ENCODE assay signal across 22 cellular contexts in genomic region chr4:35125995-35126712, GRCh38.
DNase-seq lines count a peak whose midpoint lies in the region; ATAC-seq and TF ChIP-seq lines count a peak whose summit lies in the region.
"Had no signal": no experiment of that assay in that cellular context is flagged by ENCODE, and none has a peak within 500 bp of the region (broad histone marks: within the 10 kb centered on the region; RNA-seq: fewer than 3 reads in every experiment).

No MANE protein-coding gene starts in this region.

- ATAC-seq in HG02763 (IDR thresholded peaks at IDR 0.05; ENCODE audit: unreplicated experiment): no peak
- ATAC-seq: effector memory CD8-positive, alpha-beta T cell; HCT116; mucosa of descending colon; Right ventricle myocardium inferior had no signal

- H3K4me3 ChIP-seq in LNCaP clone FGC (ENCODE audit: low read depth, low read length): no peak overlapping the region
- H3K4me3 ChIP-seq: left ventricle myocardium inferior, mucosa of descending colon, neural progenitor cell had no signal

- peak; percentile 78 for DNase-seq in COLO668 (lab: John Stamatoyannopoulos, UW; ENCODE audit: unreplicated experiment)
- peak; percentile 21 for DNase-seq in LNCaP clone FGC (ENCODE audit: low read depth)
- DNase-seq in NCI-H345 treated with DMSO at 0.1 percent for 48 hours (lab: John Stamatoyannopoulos, UW; ENCODE audit: unreplicated experiment): peak; percentile 53
- peak; percentile 0 for DNase-seq in cerebellum (ENCODE audit: low spot score)
- no peak for DNase-seq in SW480 (ENCODE audit: low spot score)
- DNase-seq in HUDEP-2 (lab: John Stamatoyannopoulos, UW; ENCODE audit: unreplicated experiment in 76 of 76): no peak
- no peak for DNase-seq in effector CD4-positive, alpha-beta T cell
- DNase-seq: ACHN; activated CD4-positive, alpha-beta T cell treated with anti-CD3 and anti-CD28 coated beads, Interleukin-2, amount 50 U/mL, for 4 hours; activated naive CD4-positive, alpha-beta T cell; anterior cingulate cortex; central memory CD4-positive, alpha-beta T cell; DMS79 treated with DMSO at 0.1 percent for 48 hours; effector memory CD8-positive, alpha-beta T cell; left ventricle myocardium inferior; mucosa of descending colon; NCI-H2171 treated with DMSO at 0.1 percent for 48 hours; stimulated activated CD4-positive, alpha-beta T cell treated with anti-CD3 and anti-CD28 coated beads, Interleukin-12 subunit alpha, Interleukin-12 subunit beta, amount 100 ng/mL, for 4 hours had no signal

- no peak for TF ChIP-seq CTCF in LNCaP clone FGC (IDR thresholded peaks at IDR 0.05; ENCODE audit: control insufficient read depth, extremely low read depth, insufficient read depth)

Comparison
In these comparisons a context has a peak if more than half of its experiments do, and no peak if none do; other contexts are left out.
1. DNase-seq: peak in COLO668 (single experiment), LNCaP clone FGC (single experiment), NCI-H345 treated with DMSO at 0.1 percent for 48 hours (single experiment) and cerebellum (single experiment); none in SW480 (single experiment), HUDEP-2 (0 of 76) and effector CD4-positive, alpha-beta T cell (single experiment).